Comparison of ENCODE assay signal across 27 cellular contexts in the genomic region with DNA sequence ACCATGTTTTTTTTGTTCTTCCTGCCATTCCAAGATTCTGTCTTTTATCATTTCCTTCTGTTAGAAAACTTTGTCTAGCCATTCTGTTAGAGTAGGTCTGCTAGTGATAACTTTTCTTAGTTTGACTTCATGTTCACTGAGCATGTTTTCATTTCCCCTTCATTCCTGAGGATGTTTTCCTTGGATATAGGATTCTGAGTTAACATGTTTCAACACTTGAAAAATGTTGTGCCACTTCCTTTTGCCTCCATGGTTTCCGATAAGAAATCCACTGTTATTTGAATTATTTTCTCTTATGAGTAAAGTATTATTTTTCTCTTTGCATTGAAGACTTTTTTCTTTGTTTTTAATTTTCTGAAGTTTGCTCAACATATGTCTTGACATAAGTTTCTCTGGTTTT.
"Had no signal": no experiment of that assay in that cellular context is flagged by ENCODE, and none has a peak within 500 bp of the region (broad histone marks: within the 10 kb centered on the region; RNA-seq: fewer than 3 reads in every experiment).

No MANE protein-coding gene starts in this region.

- H3K4me1 Mint-ChIP-seq: activated naive CD8-positive, alpha-beta T cell treated with anti-CD3 and anti-CD28 coated beads, Interleukin-2, amount 50 U/mL, for 24 hours; T-cell had no signal

- ATAC-seq: activated CD8-positive, alpha-beta T cell treated with anti-CD3 and anti-CD28 coated beads for 36 hours; activated naive CD4-positive, alpha-beta T cell treated with anti-CD3 and anti-CD28 coated beads, Interleukin-2, amount 50 U/mL, for 72 hours; activated naive CD8-positive, alpha-beta T cell treated with anti-CD3 and anti-CD28 coated beads, Interleukin-2, amount 50 U/mL, for 24 hours; HepG2; Panc1; Right ventricle myocardium inferior; T-cell had no signal

- FAIRE-seq: HepG2 had no signal

- H3K27ac ChIP-seq: SK-N-MC, WERI-Rb-1 had no signal

- H3K9me3 Mint-ChIP-seq: activated CD8-positive, alpha-beta T cell treated with anti-CD3 and anti-CD28 coated beads for 36 hours; activated naive CD4-positive, alpha-beta T cell treated with anti-CD3 and anti-CD28 coated beads, Interleukin-2, amount 50 U/mL, for 72 hours; activated naive CD8-positive, alpha-beta T cell treated with anti-CD3 and anti-CD28 coated beads, Interleukin-2, amount 50 U/mL, for 24 hours; activated T-cell treated with anti-CD3 and anti-CD28 coated beads, Interleukin-2, amount 50 U/mL, for 24 hours; activated T-helper 1 cell treated with anti-CD3 and anti-CD28 coated beads, Interleukin-12 subunit alpha, Interleukin-12 subunit beta, Interleukin-2, Interleukin-4 antibody, amounts not matched to agents 30 ng/mL and 10 ng/mL and 1 ng/mL, durations not matched to agents 14 hours and 24 hours and 36 hours; T-cell had no signal

- DNase-seq: activated CD4-positive, alpha-beta T cell treated with anti-CD3 and anti-CD28 coated beads for 4 hours; activated CD8-positive, alpha-beta T cell treated with anti-CD3 and anti-CD28 coated beads for 36 hours; activated effector memory CD4-positive, alpha-beta T cell treated with anti-CD3 and anti-CD28 coated beads, Interleukin-2, amount 50 U/mL, for 16 hours; activated naive CD4-positive, alpha-beta T cell treated with Interleukin-2 at 50 U/mL for 16 hours; activated naive CD8-positive, alpha-beta T cell treated with anti-CD3 and anti-CD28 coated beads, Interleukin-2, amount 50 U/mL, for 24 hours; activated T-cell treated with anti-CD3 and anti-CD28 coated beads, Interleukin-2, amount 50 U/mL, for 24 hours; amniotic stem cell; Karpas-422; MM.1S; NCI-H1105; NCI-H1436; NCI-H1694 treated with DMSO at 0.1 percent for 48 hours; NCI-H2029 treated with DMSO at 0.1 percent for 48 hours; NCI-H510A treated with DMSO at 0.1 percent for 48 hours; NCI-H69; NK-92 treated with Interleukin-12 subunit alpha and Interleukin-12 subunit beta, amount 100 ng/mL, for 24 hours; OCI-M1; RPMI8226; T-cell; T-helper 2 cell; WERI-Rb-1 had no signal

- H3K36me3 Mint-ChIP-seq: activated naive CD4-positive, alpha-beta T cell treated with anti-CD3 and anti-CD28 coated beads, Interleukin-2, amount 50 U/mL, for 72 hours; T-cell had no signal

- H3K27me3 Mint-ChIP-seq: activated T-cell treated with anti-CD3 and anti-CD28 coated beads, Interleukin-2, amount 50 U/mL, for 24 hours had no signal

- H3K4me3 Mint-ChIP-seq: activated CD8-positive, alpha-beta T cell treated with anti-CD3 and anti-CD28 coated beads for 36 hours; activated naive CD8-positive, alpha-beta T cell treated with anti-CD3 and anti-CD28 coated beads, Interleukin-2, amount 50 U/mL, for 24 hours; activated T-cell treated with anti-CD3 and anti-CD28 coated beads, Interleukin-2, amount 50 U/mL, for 24 hours; activated T-helper 1 cell treated with anti-CD3 and anti-CD28 coated beads, Interleukin-12 subunit alpha, Interleukin-12 subunit beta, Interleukin-2, Interleukin-4 antibody, amounts not matched to agents 30 ng/mL and 10 ng/mL and 1 ng/mL, durations not matched to agents 14 hours and 24 hours and 36 hours; T-cell had no signal

- H3K4me3 ChIP-seq: SK-N-MC had no signal

- H3K27ac Mint-ChIP-seq: activated CD8-positive, alpha-beta T cell treated with anti-CD3 and anti-CD28 coated beads for 36 hours; activated naive CD4-positive, alpha-beta T cell treated with anti-CD3 and anti-CD28 coated beads, Interleukin-2, amount 50 U/mL, for 72 hours; activated naive CD8-positive, alpha-beta T cell treated with anti-CD3 and anti-CD28 coated beads, Interleukin-2, amount 50 U/mL, for 24 hours; activated T-cell treated with anti-CD3 and anti-CD28 coated beads, Interleukin-2, amount 50 U/mL, for 24 hours; activated T-helper 1 cell treated with anti-CD3 and anti-CD28 coated beads, Interleukin-12 subunit alpha, Interleukin-12 subunit beta, Interleukin-2, Interleukin-4 antibody, amounts not matched to agents 30 ng/mL and 10 ng/mL and 1 ng/mL, durations not matched to agents 14 hours and 24 hours and 36 hours; T-cell had no signal

- H3K36me3 ChIP-seq: WERI-Rb-1 had no signal
